16 cellular contexts compared by ENCODE assay signal in genomic region chr16:57127836-57128235, GRCh38. TPM values are rescaled to one million over a fixed set of nuclear protein-coding genes. Genes with fewer than 3 reads are reported as not detected.
DNase-seq lines count a peak whose midpoint lies in the region; ATAC-seq and TF ChIP-seq lines count a peak whose summit lies in the region.
"Had no signal": no experiment of that assay in that cellular context is flagged by ENCODE, and none has a peak within 500 bp of the region (broad histone marks: within the 10 kb centered on the region; RNA-seq: fewer than 3 reads in every experiment).

No MANE protein-coding gene starts in this region.

- no peaks in the 10 kb centered on the region for H3K36me3 Mint-ChIP-seq in stimulated activated naive CD8-positive, alpha-beta T cell treated with anti-CD3 and anti-CD28 coated beads, Interleukin-15, Interleukin-2, amounts not matched to agents 100 ng/mL and 50 ng/mL, for 24 hours (ENCODE audit: low read depth)
- H3K36me3 Mint-ChIP-seq in activated CD4-positive, alpha-beta memory T cell treated with anti-CD3 and anti-CD28 coated beads, Interleukin-2, amount 10 ng/mL, durations not matched to agents 7 days and 5 days (ENCODE audit: low read depth): no peaks in the 10 kb centered on the region
- H3K36me3 Mint-ChIP-seq in endothelial cell (ENCODE audit: low read depth, unreplicated experiment): peaks cover 48% of the 10 kb centered on the region

- H3K27ac Mint-ChIP-seq in stimulated activated naive CD8-positive, alpha-beta T cell treated with anti-CD3 and anti-CD28 coated beads, Interleukin-15, Interleukin-2, amounts not matched to agents 100 ng/mL and 50 ng/mL, for 24 hours: peak overlapping the region; percentile 85
- peak overlapping the region; percentile 53 for H3K27ac Mint-ChIP-seq in activated CD4-positive, alpha-beta memory T cell treated with anti-CD3 and anti-CD28 coated beads, Interleukin-2, amount 10 ng/mL, durations not matched to agents 7 days and 5 days
- peak overlapping the region; percentile 7 for H3K27ac Mint-ChIP-seq in endothelial cell (ENCODE audit: unreplicated experiment)

- no peaks in the 10 kb centered on the region for H3K9me3 Mint-ChIP-seq in stimulated activated naive CD8-positive, alpha-beta T cell treated with anti-CD3 and anti-CD28 coated beads, Interleukin-15, Interleukin-2, amounts not matched to agents 100 ng/mL and 50 ng/mL, for 24 hours
- H3K9me3 Mint-ChIP-seq in activated CD4-positive, alpha-beta memory T cell treated with anti-CD3 and anti-CD28 coated beads, Interleukin-2, amount 10 ng/mL, durations not matched to agents 7 days and 5 days: no peaks in the 10 kb centered on the region
- no peaks in the 10 kb centered on the region for H3K9me3 Mint-ChIP-seq in endothelial cell (ENCODE audit: unreplicated experiment)

- no peak overlapping the region for H3K4me3 Mint-ChIP-seq in stimulated activated naive CD8-positive, alpha-beta T cell treated with anti-CD3 and anti-CD28 coated beads, Interleukin-15, Interleukin-2, amounts not matched to agents 100 ng/mL and 50 ng/mL, for 24 hours
- no peak overlapping the region for H3K4me3 Mint-ChIP-seq in activated CD4-positive, alpha-beta memory T cell treated with anti-CD3 and anti-CD28 coated beads, Interleukin-2, amount 10 ng/mL, durations not matched to agents 7 days and 5 days
- H3K4me3 Mint-ChIP-seq in endothelial cell (ENCODE audit: unreplicated experiment): peak overlapping the region; percentile 29

- CTCF ChIA-PET in activated CD4-positive, alpha-beta memory T cell treated with anti-CD3 and anti-CD28 coated beads, Interleukin-2, amount 10 ng/mL, durations not matched to agents 7 days and 5 days (lab: Charles Lee): interaction anchor here (1.4 to 4.9 kb wide), 2 partner anchors 35 to 86 kb away, joined by 3 to 17 read pairs; partner anchors contain the start of gene CPNE2

- H3K4me1 Mint-ChIP-seq in stimulated activated naive CD8-positive, alpha-beta T cell treated with anti-CD3 and anti-CD28 coated beads, Interleukin-15, Interleukin-2, amounts not matched to agents 100 ng/mL and 50 ng/mL, for 24 hours (ENCODE audit: low read depth): peaks cover 84% of the 10 kb centered on the region
- H3K4me1 Mint-ChIP-seq in activated CD4-positive, alpha-beta memory T cell treated with anti-CD3 and anti-CD28 coated beads, Interleukin-2, amount 10 ng/mL, durations not matched to agents 7 days and 5 days: peaks cover 76% of the 10 kb centered on the region
- peaks cover 3% of the 10 kb centered on the region for H3K4me1 Mint-ChIP-seq in endothelial cell (ENCODE audit: unreplicated experiment)

- DNase-seq in stimulated activated naive CD8-positive, alpha-beta T cell treated with anti-CD3 and anti-CD28 coated beads, Interleukin-15, Interleukin-2, amounts not matched to agents 100 U/mL and 50 U/mL, for 24 hours: no peak
- no peak for DNase-seq in activated CD4-positive, alpha-beta memory T cell treated with anti-CD3 and anti-CD28 coated beads, Interleukin-2, amount 10 ng/mL, durations not matched to agents 7 days and 5 days
- DNase-seq in endothelial cell (ENCODE audit: low spot score) (no peak), NAMALWA (ENCODE audit: low spot score) (no peak), NCI-H82 (lab: John Stamatoyannopoulos, UW) (no peak), COLO668 (lab: John Stamatoyannopoulos, UW; ENCODE audit: unreplicated experiment) (no peak)
- DNase-seq: activated CD4-positive, CD25-positive, alpha-beta regulatory T cell; Caco-2; EL; NCI-H1930; SHP77; stomach had no signal

- POLR2A ChIA-PET in activated CD4-positive, alpha-beta memory T cell treated with anti-CD3 and anti-CD28 coated beads, Interleukin-2, amount 10 ng/mL, durations not matched to agents 7 days and 5 days (lab: Charles Lee): interaction anchor here (0.7 to 1.5 kb wide), 3 partner anchors 9 to 42 kb away, joined by 3 read pairs; no protein-coding TSS in a partner anchor

- TF ChIP-seq CTCF in endothelial cell (IDR thresholded peaks at IDR 0.05; ENCODE audit: unreplicated experiment): no peak

- no peak for ATAC-seq in stimulated activated naive CD8-positive, alpha-beta T cell treated with anti-CD3 and anti-CD28 coated beads, Interleukin-15, Interleukin-2, amounts not matched to agents 100 U/mL and 50 U/mL, for 24 hours
- ATAC-seq in GM21423 (IDR thresholded peaks at IDR 0.05; ENCODE audit: unreplicated experiment): no peak
- ATAC-seq: left lobe of liver, sciatic nerve had no signal

- H3K27me3 Mint-ChIP-seq in stimulated activated naive CD8-positive, alpha-beta T cell treated with anti-CD3 and anti-CD28 coated beads, Interleukin-15, Interleukin-2, amounts not matched to agents 100 ng/mL and 50 ng/mL, for 24 hours: no peaks in the 10 kb centered on the region
- H3K27me3 Mint-ChIP-seq in activated CD4-positive, alpha-beta memory T cell treated with anti-CD3 and anti-CD28 coated beads, Interleukin-2, amount 10 ng/mL, durations not matched to agents 7 days and 5 days: no peaks in the 10 kb centered on the region
- peaks cover 14% of the 10 kb centered on the region for H3K27me3 Mint-ChIP-seq in endothelial cell (ENCODE audit: unreplicated experiment)

RNA-seq across cellular contexts. Expression of gene CPNE2, which starts 35.5 kb away (rescaled TPM):
- 1 to 10 TPM; 4.6 to 4.8 TPM for total RNA-seq in activated CD4-positive, alpha-beta memory T cell treated with anti-CD3 and anti-CD28 coated beads, Interleukin-2, amount 10 ng/mL, durations not matched to agents 7 days and 5 days
- 145 TPM for total RNA-seq in endothelial cell (ENCODE audit: unreplicated experiment)

RNA-seq across cellular contexts. Expression of gene PSME3IP1, which starts 58.0 kb away (rescaled TPM):
- 100 to 1,000 TPM; 112 to 115 TPM for total RNA-seq in activated CD4-positive, alpha-beta memory T cell treated with anti-CD3 and anti-CD28 coated beads, Interleukin-2, amount 10 ng/mL, durations not matched to agents 7 days and 5 days
- 84.8 TPM for total RNA-seq in endothelial cell (ENCODE audit: unreplicated experiment)

RNA-seq across cellular contexts. Expression of gene RSPRY1, which starts 58.3 kb away (rescaled TPM):
- 10 to 100 TPM; 34.1 to 39.3 TPM for total RNA-seq in activated CD4-positive, alpha-beta memory T cell treated with anti-CD3 and anti-CD28 coated beads, Interleukin-2, amount 10 ng/mL, durations not matched to agents 7 days and 5 days
- total RNA-seq in endothelial cell (ENCODE audit: unreplicated experiment): 63.0 TPM

Comparison
In these comparisons a context has a peak if more than half of its experiments do, and no peak if none do; other contexts are left out.
1. H3K27ac Mint-ChIP-seq: peak in every context shown above with its lines; median percentile 85 in stimulated activated naive CD8-positive, alpha-beta T cell treated with anti-CD3 and anti-CD28 coated beads, Interleukin-15, Interleukin-2, amounts not matched to agents 100 ng/mL and 50 ng/mL, for 24 hours; 53 in activated CD4-positive, alpha-beta memory T cell treated with anti-CD3 and anti-CD28 coated beads, Interleukin-2, amount 10 ng/mL, durations not matched to agents 7 days and 5 days; 7 in endothelial cell.
2. RNA of gene CPNE2, which starts 35.5 kb away (total RNA-seq): 145 TPM in endothelial cell (single experiment); 4.6 to 4.8 TPM in activated CD4-positive, alpha-beta memory T cell treated with anti-CD3 and anti-CD28 coated beads, Interleukin-2, amount 10 ng/mL, durations not matched to agents 7 days and 5 days; every median in the first group is over 10 times any median in the second.